1 cellular context compared by ENCODE assay signal in the genomic region with DNA sequence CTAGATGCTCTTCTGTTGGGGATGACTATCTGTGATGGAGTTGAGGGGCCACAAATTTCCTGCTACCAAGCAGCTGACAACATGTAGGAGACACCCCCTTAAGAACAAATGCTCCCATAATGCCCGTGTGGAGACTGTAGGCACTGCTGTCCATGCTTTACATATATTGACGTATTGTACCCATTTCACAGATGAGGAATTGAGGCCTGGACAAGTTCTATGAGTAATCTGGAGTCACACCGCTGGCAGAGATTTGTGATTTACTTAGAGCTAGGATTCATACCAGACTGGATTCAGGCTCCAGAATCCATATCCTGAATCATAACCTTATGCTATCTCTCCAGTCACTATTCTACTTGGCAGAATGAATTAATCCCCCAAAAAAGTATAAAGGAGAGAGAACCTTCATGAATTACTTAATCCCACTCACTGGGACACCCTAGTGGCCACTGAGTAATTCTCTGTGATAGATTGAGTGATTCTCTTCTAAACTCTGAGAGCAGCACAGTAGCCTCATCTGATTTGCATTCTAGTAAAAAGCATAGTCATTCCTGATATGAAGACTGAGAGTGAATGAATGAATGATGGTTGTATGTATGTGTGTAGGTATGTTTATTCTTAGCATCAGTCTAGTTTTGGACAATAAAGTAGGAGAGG.
TF ChIP-seq lines count a peak whose summit lies in the region.

No MANE protein-coding gene starts in this region.

TF ChIP-seq in GM23338, 12 proteins besides CTCF, POLR2A, EP300 and RAD21 (continued from another document):
- TF ChIP-seq, protein P1, sequence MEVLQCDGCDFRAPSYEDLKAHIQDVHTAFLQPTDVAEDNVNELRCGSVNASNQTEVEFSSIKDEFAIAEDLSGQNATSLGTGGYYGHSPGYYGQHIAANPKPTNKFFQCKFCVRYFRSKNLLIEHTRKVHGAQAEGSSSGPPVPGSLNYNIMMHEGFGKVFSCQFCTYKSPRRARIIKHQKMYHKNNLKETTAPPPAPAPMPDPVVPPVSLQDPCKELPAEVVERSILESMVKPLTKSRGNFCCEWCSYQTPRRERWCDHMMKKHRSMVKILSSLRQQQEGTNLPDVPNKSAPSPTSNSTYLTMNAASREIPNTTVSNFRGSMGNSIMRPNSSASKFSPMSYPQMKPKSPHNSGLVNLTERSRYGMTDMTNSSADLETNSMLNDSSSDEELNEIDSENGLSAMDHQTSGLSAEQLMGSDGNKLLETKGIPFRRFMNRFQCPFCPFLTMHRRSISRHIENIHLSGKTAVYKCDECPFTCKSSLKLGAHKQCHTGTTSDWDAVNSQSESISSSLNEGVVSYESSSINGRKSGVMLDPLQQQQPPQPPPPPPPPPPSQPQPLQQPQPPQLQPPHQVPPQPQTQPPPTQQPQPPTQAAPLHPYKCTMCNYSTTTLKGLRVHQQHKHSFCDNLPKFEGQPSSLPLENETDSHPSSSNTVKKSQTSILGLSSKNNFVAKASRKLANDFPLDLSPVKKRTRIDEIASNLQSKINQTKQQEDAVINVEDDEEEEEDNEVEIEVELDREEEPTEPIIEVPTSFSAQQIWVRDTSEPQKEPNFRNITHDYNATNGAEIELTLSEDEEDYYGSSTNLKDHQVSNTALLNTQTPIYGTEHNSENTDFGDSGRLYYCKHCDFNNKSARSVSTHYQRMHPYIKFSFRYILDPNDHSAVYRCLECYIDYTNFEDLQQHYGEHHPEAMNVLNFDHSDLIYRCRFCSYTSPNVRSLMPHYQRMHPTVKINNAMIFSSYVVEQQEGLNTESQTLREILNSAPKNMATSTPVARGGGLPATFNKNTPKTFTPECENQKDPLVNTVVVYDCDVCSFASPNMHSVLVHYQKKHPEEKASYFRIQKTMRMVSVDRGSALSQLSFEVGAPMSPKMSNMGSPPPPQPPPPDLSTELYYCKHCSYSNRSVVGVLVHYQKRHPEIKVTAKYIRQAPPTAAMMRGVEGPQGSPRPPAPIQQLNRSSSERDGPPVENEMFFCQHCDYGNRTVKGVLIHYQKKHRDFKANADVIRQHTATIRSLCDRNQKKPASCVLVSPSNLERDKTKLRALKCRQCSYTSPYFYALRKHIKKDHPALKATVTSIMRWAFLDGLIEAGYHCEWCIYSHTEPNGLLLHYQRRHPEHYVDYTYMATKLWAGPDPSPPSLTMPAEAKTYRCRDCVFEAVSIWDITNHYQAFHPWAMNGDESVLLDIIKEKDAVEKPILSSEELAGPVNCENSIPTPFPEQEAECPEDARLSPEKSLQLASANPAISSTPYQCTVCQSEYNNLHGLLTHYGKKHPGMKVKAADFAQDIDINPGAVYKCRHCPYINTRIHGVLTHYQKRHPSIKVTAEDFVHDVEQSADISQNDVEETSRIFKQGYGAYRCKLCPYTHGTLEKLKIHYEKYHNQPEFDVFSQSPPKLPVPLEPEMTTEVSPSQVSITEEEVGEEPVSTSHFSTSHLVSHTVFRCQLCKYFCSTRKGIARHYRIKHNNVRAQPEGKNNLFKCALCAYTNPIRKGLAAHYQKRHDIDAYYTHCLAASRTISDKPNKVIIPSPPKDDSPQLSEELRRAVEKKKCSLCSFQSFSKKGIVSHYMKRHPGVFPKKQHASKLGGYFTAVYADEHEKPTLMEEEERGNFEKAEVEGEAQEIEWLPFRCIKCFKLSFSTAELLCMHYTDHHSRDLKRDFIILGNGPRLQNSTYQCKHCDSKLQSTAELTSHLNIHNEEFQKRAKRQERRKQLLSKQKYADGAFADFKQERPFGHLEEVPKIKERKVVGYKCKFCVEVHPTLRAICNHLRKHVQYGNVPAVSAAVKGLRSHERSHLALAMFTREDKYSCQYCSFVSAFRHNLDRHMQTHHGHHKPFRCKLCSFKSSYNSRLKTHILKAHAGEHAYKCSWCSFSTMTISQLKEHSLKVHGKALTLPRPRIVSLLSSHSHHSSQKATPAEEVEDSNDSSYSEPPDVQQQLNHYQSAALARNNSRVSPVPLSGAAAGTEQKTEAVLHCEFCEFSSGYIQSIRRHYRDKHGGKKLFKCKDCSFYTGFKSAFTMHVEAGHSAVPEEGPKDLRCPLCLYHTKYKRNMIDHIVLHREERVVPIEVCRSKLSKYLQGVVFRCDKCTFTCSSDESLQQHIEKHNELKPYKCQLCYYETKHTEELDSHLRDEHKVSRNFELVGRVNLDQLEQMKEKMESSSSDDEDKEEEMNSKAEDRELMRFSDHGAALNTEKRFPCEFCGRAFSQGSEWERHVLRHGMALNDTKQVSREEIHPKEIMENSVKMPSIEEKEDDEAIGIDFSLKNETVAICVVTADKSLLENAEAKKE (CRISPR knock-in tag; IDR thresholded peaks at IDR 0.05) = no peak
- TF ChIP-seq STAT1 (IDR thresholded peaks at IDR 0.05; ENCODE audit: unreplicated experiment) = no peak
- no peak for TF ChIP-seq NANOG (IDR thresholded peaks at IDR 0.05; ENCODE audit: borderline replicate concordance)
- TF ChIP-seq JUNB (IDR thresholded peaks at IDR 0.05; ENCODE audit: unreplicated experiment) = no peak
- no peak for TF ChIP-seq CREB1 (CRISPR knock-in tag; IDR thresholded peaks at IDR 0.05; ENCODE audit: low read depth)
- no peak for TF ChIP-seq EZH2 (IDR thresholded peaks at IDR 0.05; ENCODE audit: low read depth, unreplicated experiment)
- TF ChIP-seq EZH2phosphoT487 (IDR thresholded peaks at IDR 0.05; ENCODE audit: unreplicated experiment) = no peak
TF ChIP-seq in GM23338: peak in this region for 0.
